ENCODE assay signal across 8 cellular contexts in genomic region chr4:155809835-155810234, GRCh38. TPM values are rescaled to one million over a fixed set of nuclear protein-coding genes. Genes with fewer than 3 reads are reported as not detected.
DNase-seq lines count a peak whose midpoint lies in the region; ATAC-seq, FAIRE-seq and TF ChIP-seq lines count a peak whose summit lies in the region.

No MANE protein-coding gene starts in this region.

- no peak for TF ChIP-seq EP300 in upper lobe of left lung (IDR thresholded peaks at IDR 0.05)

- H3K4me3 Mint-ChIP-seq in activated CD8-positive, alpha-beta memory T cell treated with anti-CD3 and anti-CD28 coated beads, Interleukin-2, amount 10 ng/mL, durations not matched to agents 7 days and 5 days: no peak overlapping the region

- CTCF ChIA-PET in activated CD8-positive, alpha-beta memory T cell treated with anti-CD3 and anti-CD28 coated beads, Interleukin-2, amount 10 ng/mL, durations not matched to agents 7 days and 5 days (lab: Charles Lee): interaction anchor here (1.0 to 4.6 kb wide), 3 partner anchors 9 to 146 kb away, joined by 5 to 30 read pairs (median 5); partner anchors contain the start of gene CTSO

- no peaks in the 10 kb centered on the region for H3K4me1 Mint-ChIP-seq in activated CD8-positive, alpha-beta memory T cell treated with anti-CD3 and anti-CD28 coated beads, Interleukin-2, amount 10 ng/mL, durations not matched to agents 7 days and 5 days

- 83 to 87% methylated on average over 1 of the region's 1 CpG for WGBS in upper lobe of left lung, 2 donors

- H3K27me3 ChIP-seq in NT2/D1 (ENCODE audit: insufficient read depth, insufficient read length) (no peaks in the 10 kb centered on the region), upper lobe of left lung (no peaks in the 10 kb centered on the region)

- no peak overlapping the region for H3K4me3 ChIP-seq in NT2/D1 (ENCODE audit: insufficient read length, low read depth)
- no peak overlapping the region for H3K4me3 ChIP-seq in upper lobe of left lung

- no peaks in the 10 kb centered on the region for H3K36me3 Mint-ChIP-seq in activated CD8-positive, alpha-beta memory T cell treated with anti-CD3 and anti-CD28 coated beads, Interleukin-2, amount 10 ng/mL, durations not matched to agents 7 days and 5 days

- TF ChIP-seq CTCF in upper lobe of left lung (IDR thresholded peaks at IDR 0.05): peak; percentile 23 to 54 (median 50)

- H3K36me3 ChIP-seq in NT2/D1 (ENCODE audit: insufficient read depth, insufficient read length, low read length): no peaks in the 10 kb centered on the region
- H3K36me3 ChIP-seq in upper lobe of left lung: no peaks in the 10 kb centered on the region

- H3K9me3 ChIP-seq in NT2/D1 (ENCODE audit: insufficient read depth, low read length) (no peaks in the 10 kb centered on the region), upper lobe of left lung (no peaks in the 10 kb centered on the region)

- H3K9ac ChIP-seq in NT2/D1 (ENCODE audit: insufficient read length, low read depth): no peak overlapping the region

- peak; percentile 85 for ATAC-seq in activated CD8-positive, alpha-beta memory T cell treated with anti-CD3 and anti-CD28 coated beads, Interleukin-2, amount 10 ng/mL, durations not matched to agents 7 days and 5 days
- peak; percentile 99 for ATAC-seq in GM21737 (IDR thresholded peaks at IDR 0.05; ENCODE audit: unreplicated experiment)
- ATAC-seq in left lobe of liver: peak; percentile 98
- peak in 1 of 2 donors; percentile 89 for ATAC-seq in upper lobe of left lung (ENCODE audit: low FRiP score in 2 of 2)

- no peak overlapping the region for H3K27ac ChIP-seq in upper lobe of left lung

- no peak for TF ChIP-seq POLR2A in upper lobe of left lung (IDR thresholded peaks at IDR 0.05)

- H3K9me3 Mint-ChIP-seq in activated CD8-positive, alpha-beta memory T cell treated with anti-CD3 and anti-CD28 coated beads, Interleukin-2, amount 10 ng/mL, durations not matched to agents 7 days and 5 days (ENCODE audit: low read depth): no peaks in the 10 kb centered on the region

- no peak for FAIRE-seq in HTR-8/SVneo (lab: Jason Lieb, UNC)

- no peaks in the 10 kb centered on the region for H3K27me3 Mint-ChIP-seq in activated CD8-positive, alpha-beta memory T cell treated with anti-CD3 and anti-CD28 coated beads, Interleukin-2, amount 10 ng/mL, durations not matched to agents 7 days and 5 days

- DNase-seq in activated CD8-positive, alpha-beta memory T cell treated with anti-CD3 and anti-CD28 coated beads, Interleukin-2, amount 10 ng/mL, durations not matched to agents 7 days and 5 days: no peak
- no peak for DNase-seq in activated CD8-positive, alpha-beta memory T cell treated with anti-CD3 and anti-CD28 coated beads for 24 hours
- DNase-seq in HTR-8/SVneo (ENCODE audit: insufficient read length, low spot score): peak; percentile 48
- DNase-seq in NT2/D1 (ENCODE audit: low read depth, low spot score): peak; percentile 49
- peak; percentile 76 for DNase-seq in cerebellar cortex (ENCODE audit: low spot score)
- no peak for DNase-seq in left lobe of liver (ENCODE audit: low spot score)
- DNase-seq in upper lobe of left lung: no peak

- no peaks in the 10 kb centered on the region for H3K4me1 ChIP-seq in NT2/D1 (ENCODE audit: insufficient read depth, insufficient read length)
- no peaks in the 10 kb centered on the region for H3K4me1 ChIP-seq in upper lobe of left lung

- H3K27ac Mint-ChIP-seq in activated CD8-positive, alpha-beta memory T cell treated with anti-CD3 and anti-CD28 coated beads, Interleukin-2, amount 10 ng/mL, durations not matched to agents 7 days and 5 days: no peak overlapping the region

RNA-seq across cellular contexts. Expression of gene GUCY1B1, which starts 51.0 kb away (rescaled TPM):
- total RNA-seq in activated CD8-positive, alpha-beta memory T cell treated with anti-CD3 and anti-CD28 coated beads, Interleukin-2, amount 10 ng/mL, durations not matched to agents 7 days and 5 days: 1 to 10 TPM in 1 of 2 experiments, under 1 TPM in 1; 0.09 to 1.5 TPM
- total RNA-seq in left lobe of liver: 2.1 TPM
- 10 to 100 TPM in 3 of 6 donors, 1 to 10 TPM in 3; 8.1 to 24.1 (median 13.2) TPM for total RNA-seq in upper lobe of left lung

RNA-seq across cellular contexts. Expression of gene ASIC5, which starts 56.2 kb away (rescaled TPM):
- not detected for total RNA-seq in activated CD8-positive, alpha-beta memory T cell treated with anti-CD3 and anti-CD28 coated beads, Interleukin-2, amount 10 ng/mL, durations not matched to agents 7 days and 5 days
- not detected for total RNA-seq in left lobe of liver
- total RNA-seq in upper lobe of left lung: not detected

Comparison
In these comparisons a context has a peak if more than half of its experiments do, and no peak if none do; other contexts are left out.
1. DNase-seq: peak in HTR-8/SVneo (single experiment), NT2/D1 (single experiment) and cerebellar cortex (single experiment); none in activated CD8-positive, alpha-beta memory T cell treated with anti-CD3 and anti-CD28 coated beads, Interleukin-2, amount 10 ng/mL, durations not matched to agents 7 days and 5 days (single experiment), activated CD8-positive, alpha-beta memory T cell treated with anti-CD3 and anti-CD28 coated beads for 24 hours (single experiment), left lobe of liver (single experiment) and upper lobe of left lung (0 of 2).